8 cellular contexts compared by ENCODE assay signal in the genomic region with DNA sequence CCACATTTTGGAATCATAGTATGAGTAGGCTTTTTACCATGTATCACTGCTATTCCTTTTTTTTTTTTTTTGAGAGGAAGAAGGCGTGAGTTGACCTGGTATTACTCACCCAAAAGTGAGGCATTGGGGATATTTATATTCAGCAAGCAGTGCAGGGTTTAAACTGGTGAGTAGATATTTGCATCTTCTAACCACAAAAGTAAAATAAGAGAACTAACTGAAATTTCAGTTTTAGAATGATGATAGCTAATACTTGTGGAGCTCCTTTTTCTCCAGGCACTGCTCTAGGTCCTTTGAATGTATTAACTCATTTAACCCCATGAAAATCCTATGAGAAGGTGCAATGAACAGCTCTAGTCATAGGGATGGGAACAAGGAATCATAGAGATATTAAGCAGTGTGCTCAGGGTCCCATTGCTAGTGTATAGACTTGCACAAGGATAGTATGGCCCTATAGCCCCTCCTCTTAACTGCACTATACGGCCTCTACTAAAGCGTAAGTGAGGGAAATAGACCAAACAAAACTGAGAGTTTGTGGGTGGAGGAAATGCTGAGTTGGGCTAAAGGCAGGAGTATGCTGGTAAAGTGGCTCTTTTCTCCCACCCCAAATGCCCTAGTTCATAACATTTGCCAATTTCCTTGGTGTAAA.
A peak's percentile ranks its signal among the peaks of the same experiment; 100 is the strongest.
DNase-seq lines count a peak whose midpoint lies in the region; ATAC-seq and TF ChIP-seq lines count a peak whose summit lies in the region.

No MANE protein-coding gene starts in this region.

- H3K9me3 Mint-ChIP-seq in naive thymus-derived CD8-positive, alpha-beta T cell: peaks cover 0 to 8% (median 0%) of the 10 kb centered on the region in 9 donors
- no peaks in the 10 kb centered on the region for H3K9me3 Mint-ChIP-seq in glutamatergic neuron (ENCODE audit: unreplicated experiment)

- H3K36me3 Mint-ChIP-seq in naive thymus-derived CD8-positive, alpha-beta T cell: peaks cover 0 to 1% (median 0%) of the 10 kb centered on the region in 3 donors
- no peaks in the 10 kb centered on the region for H3K36me3 Mint-ChIP-seq in glutamatergic neuron (ENCODE audit: unreplicated experiment)

- POLR2A ChIA-PET in naive thymus-derived CD8-positive, alpha-beta T cell (lab: Charles Lee): interaction anchor here (0.6 to 1.0 kb wide), 2 partner anchors 23 to 281 kb away, joined by 3 to 10 read pairs; no protein-coding TSS in a partner anchor

- no peaks in the 10 kb centered on the region for H3K9me3 ChIP-seq in Peyer's patch

- H3K4me3 ChIP-seq in Peyer's patch: peak overlapping the region in 1 of 4 donors; percentile 5

- ATAC-seq in GM19035 (IDR thresholded peaks at IDR 0.05; ENCODE audit: unreplicated experiment) (peak; percentile 71), HG03097 (IDR thresholded peaks at IDR 0.05; ENCODE audit: low FRiP score, unreplicated experiment) (peak; percentile 45), SK-N-SH treated with all-trans-retinoic acid at 6 μM for 48 hours (peak; percentile 66)
- peak in 1 of 2 donors; percentile 43 for ATAC-seq in naive thymus-derived CD8-positive, alpha-beta T cell

- no peaks in the 10 kb centered on the region for H3K27me3 Mint-ChIP-seq in naive thymus-derived CD8-positive, alpha-beta T cell
- H3K27me3 Mint-ChIP-seq in glutamatergic neuron (ENCODE audit: unreplicated experiment): peaks cover 3% of the 10 kb centered on the region

- H3K27ac ChIP-seq in Peyer's patch: peak overlapping the region in 2 of 4 donors; percentile 34 to 78

- peaks cover 25 to 74% (median 48%) of the 10 kb centered on the region in 4 donors for H3K4me1 Mint-ChIP-seq in naive thymus-derived CD8-positive, alpha-beta T cell
- H3K4me1 Mint-ChIP-seq in glutamatergic neuron (ENCODE audit: low read depth, unreplicated experiment): peaks cover 7% of the 10 kb centered on the region

- TF ChIP-seq POLR2A in Peyer's patch (IDR thresholded peaks at IDR 0.05): no peak

- peak overlapping the region in 7 of 10 donors; percentile 25 to 91 (median 78) for H3K27ac Mint-ChIP-seq in naive thymus-derived CD8-positive, alpha-beta T cell
- H3K27ac Mint-ChIP-seq in glutamatergic neuron (ENCODE audit: unreplicated experiment): no peak overlapping the region

- no peaks in the 10 kb centered on the region for H3K27me3 ChIP-seq in Peyer's patch

- H3K4me1 ChIP-seq in Peyer's patch: peaks cover 0 to 25% (median 9%) of the 10 kb centered on the region in 4 donors

- H3K36me3 ChIP-seq in Peyer's patch: no peaks in the 10 kb centered on the region

- H3K4me3 Mint-ChIP-seq in naive thymus-derived CD8-positive, alpha-beta T cell: peak overlapping the region in 8 of 10 donors; percentile 10 to 69 (median 58)
- H3K4me3 Mint-ChIP-seq in glutamatergic neuron (ENCODE audit: unreplicated experiment): no peak overlapping the region

- TF ChIP-seq CTCF in glutamatergic neuron (IDR thresholded peaks at IDR 0.05; ENCODE audit: partially characterized antibody, unreplicated experiment): no peak
- no peak for TF ChIP-seq CTCF in Peyer's patch (IDR thresholded peaks at IDR 0.05)

- DNase-seq in AG20443 (ENCODE audit: low spot score) (peak; percentile 72), glutamatergic neuron (no peak), NCI-H1694 treated with DMSO at 0.1 percent for 48 hours (lab: John Stamatoyannopoulos, UW) (no peak), Peyer's patch (no peak)
- DNase-seq in naive thymus-derived CD8-positive, alpha-beta T cell: no peak

TF ChIP-seq in SK-N-SH treated with all-trans-retinoic acid at 6 μM for 48 hours, 23 proteins besides CTCF, POLR2A, EP300 and RAD21:
- TF ChIP-seq ESRRG (CRISPR knock-in tag; IDR thresholded peaks at IDR 0.05) (no peak), ZNF70 (CRISPR knock-in tag; IDR thresholded peaks at IDR 0.05) (no peak), ISL1 (CRISPR knock-in tag; IDR thresholded peaks at IDR 0.05) (no peak), ZFP30 (CRISPR knock-in tag; IDR thresholded peaks at IDR 0.05) (no peak), ARNTL (CRISPR knock-in tag; IDR thresholded peaks at IDR 0.05; ENCODE audit: borderline replicate concordance, low read depth) (no peak), RARB (CRISPR knock-in tag; IDR thresholded peaks at IDR 0.05) (no peak), PATZ1 (CRISPR knock-in tag; IDR thresholded peaks at IDR 0.05; ENCODE audit: borderline replicate concordance) (no peak)
- TF ChIP-seq, protein P1, sequence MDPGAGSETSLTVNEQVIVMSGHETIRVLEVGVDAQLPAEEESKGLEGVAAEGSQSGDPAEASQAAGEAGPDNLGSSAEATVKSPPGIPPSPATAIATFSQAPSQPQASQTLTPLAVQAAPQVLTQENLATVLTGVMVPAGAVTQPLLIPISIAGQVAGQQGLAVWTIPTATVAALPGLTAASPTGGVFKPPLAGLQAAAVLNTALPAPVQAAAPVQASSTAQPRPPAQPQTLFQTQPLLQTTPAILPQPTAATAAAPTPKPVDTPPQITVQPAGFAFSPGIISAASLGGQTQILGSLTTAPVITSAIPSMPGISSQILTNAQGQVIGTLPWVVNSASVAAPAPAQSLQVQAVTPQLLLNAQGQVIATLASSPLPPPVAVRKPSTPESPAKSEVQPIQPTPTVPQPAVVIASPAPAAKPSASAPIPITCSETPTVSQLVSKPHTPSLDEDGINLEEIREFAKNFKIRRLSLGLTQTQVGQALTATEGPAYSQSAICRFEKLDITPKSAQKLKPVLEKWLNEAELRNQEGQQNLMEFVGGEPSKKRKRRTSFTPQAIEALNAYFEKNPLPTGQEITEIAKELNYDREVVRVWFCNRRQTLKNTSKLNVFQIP (CRISPR knock-in tag; IDR thresholded peaks at IDR 0.05; ENCODE audit: borderline replicate concordance, low read depth): no peak
- TF ChIP-seq, protein P2, sequence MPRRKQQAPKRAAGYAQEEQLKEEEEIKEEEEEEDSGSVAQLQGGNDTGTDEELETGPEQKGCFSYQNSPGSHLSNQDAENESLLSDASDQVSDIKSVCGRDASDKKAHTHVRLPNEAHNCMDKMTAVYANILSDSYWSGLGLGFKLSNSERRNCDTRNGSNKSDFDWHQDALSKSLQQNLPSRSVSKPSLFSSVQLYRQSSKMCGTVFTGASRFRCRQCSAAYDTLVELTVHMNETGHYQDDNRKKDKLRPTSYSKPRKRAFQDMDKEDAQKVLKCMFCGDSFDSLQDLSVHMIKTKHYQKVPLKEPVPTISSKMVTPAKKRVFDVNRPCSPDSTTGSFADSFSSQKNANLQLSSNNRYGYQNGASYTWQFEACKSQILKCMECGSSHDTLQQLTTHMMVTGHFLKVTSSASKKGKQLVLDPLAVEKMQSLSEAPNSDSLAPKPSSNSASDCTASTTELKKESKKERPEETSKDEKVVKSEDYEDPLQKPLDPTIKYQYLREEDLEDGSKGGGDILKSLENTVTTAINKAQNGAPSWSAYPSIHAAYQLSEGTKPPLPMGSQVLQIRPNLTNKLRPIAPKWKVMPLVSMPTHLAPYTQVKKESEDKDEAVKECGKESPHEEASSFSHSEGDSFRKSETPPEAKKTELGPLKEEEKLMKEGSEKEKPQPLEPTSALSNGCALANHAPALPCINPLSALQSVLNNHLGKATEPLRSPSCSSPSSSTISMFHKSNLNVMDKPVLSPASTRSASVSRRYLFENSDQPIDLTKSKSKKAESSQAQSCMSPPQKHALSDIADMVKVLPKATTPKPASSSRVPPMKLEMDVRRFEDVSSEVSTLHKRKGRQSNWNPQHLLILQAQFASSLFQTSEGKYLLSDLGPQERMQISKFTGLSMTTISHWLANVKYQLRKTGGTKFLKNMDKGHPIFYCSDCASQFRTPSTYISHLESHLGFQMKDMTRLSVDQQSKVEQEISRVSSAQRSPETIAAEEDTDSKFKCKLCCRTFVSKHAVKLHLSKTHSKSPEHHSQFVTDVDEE (CRISPR knock-in tag; IDR thresholded peaks at IDR 0.05): no peak
